ENCODE assay signal across 8 cellular contexts in the genomic region with DNA sequence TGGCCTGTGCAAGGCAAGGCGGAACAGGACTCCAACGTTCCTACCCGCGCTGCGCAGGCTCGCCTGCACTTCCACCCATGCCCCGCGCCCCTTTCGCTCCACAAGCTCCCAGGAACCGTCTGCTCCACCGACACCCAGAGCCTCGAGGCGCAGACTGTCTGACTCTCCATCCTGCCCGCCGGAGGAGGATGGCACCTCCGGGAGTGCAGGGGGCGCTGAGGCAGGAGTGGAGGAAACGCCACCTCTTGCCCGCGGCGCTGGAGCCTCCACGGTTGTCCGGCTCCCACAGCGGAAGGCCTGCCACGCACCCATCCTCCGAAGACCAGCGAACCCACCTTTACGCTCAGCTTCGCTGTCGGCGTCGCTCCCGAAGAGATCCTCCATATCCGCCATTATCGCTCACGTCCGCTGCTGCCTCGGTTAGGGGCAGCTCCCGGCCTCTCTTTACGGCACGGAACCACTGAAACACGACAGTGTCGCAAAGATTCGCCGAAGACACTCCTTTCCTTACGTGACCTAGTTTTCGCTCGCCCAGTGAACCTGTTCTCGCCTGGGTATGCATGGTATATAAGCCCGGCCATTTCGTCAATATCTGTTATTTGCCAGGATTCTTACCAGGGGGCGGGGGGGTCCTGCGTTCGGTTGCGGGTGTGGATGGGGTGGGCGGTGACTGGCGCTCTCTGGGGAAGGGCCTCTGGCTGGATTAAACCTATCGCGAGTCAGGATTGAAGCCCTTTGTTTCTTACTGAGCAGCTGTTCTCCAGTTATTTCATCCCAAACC. TPM values are rescaled to one million over a fixed set of nuclear protein-coding genes. Genes with fewer than 3 reads are reported as not detected.
DNase-seq lines count a peak whose midpoint lies in the region; FAIRE-seq and TF ChIP-seq lines count a peak whose summit lies in the region.

LEO1 (minus strand) TSS at position 426 of the 781 bp plus-strand sequence; CDS start at position 393, 33 bp downstream.

- H2AK5ac ChIP-seq in H9 (ENCODE audit: insufficient read length, low read length), result no peak within 1 kb of the TSS

- peaks cover 3 to 4% of the 10 kb centered on the region in 2 experiments; a peak in 4 of 5 replicates for H3K9me3 Mint-ChIP-seq in H9
- peaks cover 15% of the 10 kb centered on the region for H3K9me3 Mint-ChIP-seq in neural progenitor cell

- H3K56ac ChIP-seq in H9 (ENCODE audit: insufficient read length, low read depth, low read length), result no peak within 1 kb of the TSS

- H3K27ac ChIP-seq in H9 (ENCODE audit: insufficient read length, low read depth, low read length) (peak within 1 kb of the TSS; percentile 14), neural progenitor cell (no peak within 1 kb of the TSS)

- H3K4me3 ChIP-seq in foreskin fibroblast (ENCODE audit: low read depth in 1 of 2, low read length in 2 of 2) (peak within 1 kb of the TSS; percentile 70 to 87), neural progenitor cell (peak within 1 kb of the TSS; percentile 84)

- H2BK5ac ChIP-seq in H9 (ENCODE audit: insufficient read length, low read length), result no peak within 1 kb of the TSS

- H3K4me2 ChIP-seq in H9 (ENCODE audit: insufficient read depth, insufficient read length, low read length) (peak within 1 kb of the TSS; percentile 89), neural progenitor cell (peak within 1 kb of the TSS; percentile 79)

- peak; percentile 91 for FAIRE-seq in G401.6 (lab: Jason Lieb, UNC)

- H3K27me3 ChIP-seq in H9 (ENCODE audit: insufficient read depth, low read length) (no peaks in the 10 kb centered on the region), neural progenitor cell (no peaks in the 10 kb centered on the region)

- H3K4me3 Mint-ChIP-seq in H9 (peak within 1 kb of the TSS; percentile 99 to 100), neural progenitor cell (peak within 1 kb of the TSS; percentile 96)

- peaks cover 5% of the 10 kb centered on the region for H3F3A ChIP-seq in neural progenitor cell (ENCODE audit: low read depth)

- H2BK12ac ChIP-seq in H9 (ENCODE audit: insufficient read length, low read depth, low read length), result no peak within 1 kb of the TSS

- H2BK120ac ChIP-seq in H9 (ENCODE audit: low read depth, low read length, poor library complexity, severe bottlenecking), result no peak within 1 kb of the TSS

- no peaks in the 10 kb centered on the region for H4K20me1 ChIP-seq in H9 (ENCODE audit: control insufficient read depth, insufficient read depth, insufficient read length)
- no peaks in the 10 kb centered on the region for H4K20me1 ChIP-seq in neural progenitor cell (ENCODE audit: low read depth)

- peak within 1 kb of the TSS; percentile 95 for H3K18ac ChIP-seq in H9 (ENCODE audit: insufficient read length, low read depth, low read length)

- H3K14ac ChIP-seq in H9 (ENCODE audit: insufficient read depth, low read length), result peak within 1 kb of the TSS; percentile 94

- H3T11ph ChIP-seq in H9 (ENCODE audit: low read length), result no peak within 1 kb of the TSS

- no peak within 1 kb of the TSS for H4K91ac ChIP-seq in H9 (ENCODE audit: insufficient read length, low read depth, low read length)

- H3K4me1 ChIP-seq in H9 (ENCODE audit: insufficient read depth, low read length) (no peaks in the 10 kb centered on the region), neural progenitor cell (peaks cover 6% of the 10 kb centered on the region)

- TF ChIP-seq CTCF in H9 (conservative IDR thresholded peaks at IDR 0.05) (peak; percentile 52; the same call in 2 of the 3 replicates), foreskin fibroblast (IDR thresholded peaks at IDR 0.05; ENCODE audit: low read depth, low read length) (peak; percentile 55), neural progenitor cell (IDR thresholded peaks at IDR 0.05) (peak; percentile 47)

- H2AFZ ChIP-seq in H9 (ENCODE audit: low read length) (no peak within 1 kb of the TSS), neural progenitor cell (replicated peaks) (peak within 1 kb of the TSS; percentile 99)

- peaks cover 4% of the 10 kb centered on the region for H3K23me2 ChIP-seq in H9 (ENCODE audit: insufficient read length, low read depth, low read length, poor library complexity, severe bottlenecking)

- H3K9ac ChIP-seq in H9 (ENCODE audit: extremely low read depth, insufficient read length, low read length) (peak within 1 kb of the TSS; percentile 94), neural progenitor cell (peak within 1 kb of the TSS; percentile 61)

- H3K36me3 Mint-ChIP-seq in H9 (ENCODE audit: insufficient read depth in 1 of 3, low read depth in 3 of 3) (peaks cover 4 to 8% (median 8%) of the 10 kb centered on the region in 3 experiments), neural progenitor cell (peaks cover 13% of the 10 kb centered on the region)

- WGBS in H9 (ENCODE audit: extremely low coverage, insufficient read length, low lambda C conversion rate), result no CpG with 5 or more reads among the region's 59 CpGs

- H3K9me3 ChIP-seq in H9 (ENCODE audit: control insufficient read depth, low read depth, low read length) (no peaks in the 10 kb centered on the region), neural progenitor cell (ENCODE audit: low read depth) (no peaks in the 10 kb centered on the region)

- H2BK15ac ChIP-seq in H9 (ENCODE audit: low read depth, low read length), result no peak within 1 kb of the TSS

- H3K4ac ChIP-seq in H9 (ENCODE audit: low read depth, low read length), result no peak within 1 kb of the TSS

- H3K79me1 ChIP-seq in H9 (ENCODE audit: insufficient read depth, low read depth, low read length, poor library complexity, severe bottlenecking), result no peaks in the 10 kb centered on the region

- no peak within 1 kb of the TSS for H4K8ac ChIP-seq in H9 (replicated peaks; ENCODE audit: insufficient read length, low read depth, low read length)

- no peak within 1 kb of the TSS for H2BK20ac ChIP-seq in H9 (ENCODE audit: low read depth, low read length, poor library complexity, severe bottlenecking)

- peak within 1 kb of the TSS; percentile 97 to 99 (median 98) for H3K27ac Mint-ChIP-seq in H9
- peak within 1 kb of the TSS; percentile 99 for H3K27ac Mint-ChIP-seq in neural progenitor cell

- H3K27me3 Mint-ChIP-seq in H9 (ENCODE audit: low read depth) (no peaks in the 10 kb centered on the region; the same call in 1 of the 2 replicates), neural progenitor cell (ENCODE audit: insufficient read depth, low read depth) (peaks cover 8% of the 10 kb centered on the region)

- peaks cover 16% of the 10 kb centered on the region; the same call in 1 of the 2 replicates for H3K79me2 ChIP-seq in H9 (ENCODE audit: insufficient read depth, low read length)
- peaks cover 71% of the 10 kb centered on the region for H3K79me2 ChIP-seq in neural progenitor cell (ENCODE audit: low read depth)

- peaks cover 7 to 13% of the 10 kb centered on the region in 2 experiments for H3K4me1 Mint-ChIP-seq in H9
- peaks cover 15% of the 10 kb centered on the region for H3K4me1 Mint-ChIP-seq in neural progenitor cell

- peak; percentile 94 for DNase-seq in H9
- peak; percentile 95 for DNase-seq in M059J (ENCODE audit: low read depth)
- peak; percentile 94 to 95 for DNase-seq in SHP77 (lab: John Stamatoyannopoulos, UW)
- peak; percentile 95 for DNase-seq in activated effector memory CD4-positive, alpha-beta T cell treated with anti-CD3 and anti-CD28 coated beads, Interleukin-2, amount 50 U/mL, for 16 hours
- DNase-seq in foreskin fibroblast, result peak; percentile 97 to 98
- DNase-seq in neural progenitor cell (ENCODE audit: low spot score), result peak; percentile 99
- peak; percentile 95 for DNase-seq in stromal cell of bone marrow (ENCODE audit: low read depth)

- no peaks in the 10 kb centered on the region for H3K36me3 ChIP-seq in neural progenitor cell

- H3K23ac ChIP-seq in H9 (ENCODE audit: insufficient read length, low read depth, low read length), result no peak within 1 kb of the TSS

- H4K5ac ChIP-seq in H9 (ENCODE audit: insufficient read length, low read depth, low read length), result peak within 1 kb of the TSS; percentile 45

RNA-seq across cellular contexts. Expression of gene LEO1, which starts in this region (rescaled TPM):
- total RNA-seq in H9 (2021) (28.4 and 30.3 TPM in 2 replicates), neural progenitor cell (ENCODE audit: low replicate concordance) (26.6 and 43.9 TPM in 2 replicates)
- 24.2 and 33.4 TPM in 2 replicates for total RNA-seq in M059J (2014; rRNA removed; shearing (Covaris generic))
